8 cellular contexts compared by ENCODE assay signal in the genomic region with DNA sequence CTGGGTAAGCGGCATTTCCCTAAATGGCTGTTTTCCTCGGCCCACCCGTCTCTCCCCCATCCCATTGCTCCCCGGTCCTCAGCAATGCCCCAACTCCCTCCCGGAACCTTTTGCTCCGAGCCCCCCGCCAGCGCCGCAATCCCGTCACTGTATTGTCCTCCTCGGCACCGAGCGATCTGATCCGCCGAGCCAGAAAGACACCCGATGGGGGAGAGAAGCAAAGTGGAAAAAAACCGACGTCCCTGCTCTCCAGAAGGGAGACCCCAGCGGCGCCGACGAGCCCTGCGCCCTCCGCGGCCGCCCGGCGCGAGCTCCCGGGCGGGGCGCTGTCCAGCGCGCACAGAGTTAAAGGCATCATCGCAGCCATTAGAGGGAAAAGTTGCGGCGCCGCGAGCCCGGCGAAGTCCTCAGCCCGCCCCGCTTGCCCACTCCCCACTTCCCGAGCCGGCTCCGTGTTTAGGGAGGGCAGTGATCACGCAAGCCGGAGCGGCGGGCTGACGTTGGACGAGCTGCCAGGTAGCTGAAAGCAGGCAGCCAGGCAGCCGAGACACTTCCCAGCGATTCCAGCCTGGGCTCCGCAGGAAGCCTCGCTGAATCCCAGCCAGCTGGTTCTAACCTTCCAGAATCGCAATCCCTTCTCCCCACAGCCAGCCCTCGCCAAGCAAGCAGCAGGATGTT. TPM values are rescaled to one million over a fixed set of nuclear protein-coding genes. Genes with fewer than 3 reads are reported as not detected.
A peak's percentile ranks its signal among the peaks of the same experiment; 100 is the strongest.
DNase-seq lines count a peak whose midpoint lies in the region; ATAC-seq and TF ChIP-seq lines count a peak whose summit lies in the region.

A gene with protein sequence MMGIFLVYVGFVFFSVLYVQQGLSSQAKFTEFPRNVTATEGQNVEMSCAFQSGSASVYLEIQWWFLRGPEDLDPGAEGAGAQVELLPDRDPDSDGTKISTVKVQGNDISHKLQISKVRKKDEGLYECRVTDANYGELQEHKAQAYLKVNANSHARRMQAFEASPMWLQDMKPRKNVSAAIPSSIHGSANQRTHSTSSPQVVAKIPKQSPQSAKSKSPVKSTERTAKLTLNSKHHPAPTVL (plus strand): TSS at position 435 of the 678 bp plus-strand sequence. CDS start 356 bp downstream, outside the sequence.

- H2AFZ ChIP-seq in GM23248: no peak within 1 kb of the TSS

- ATAC-seq in GM21447 (IDR thresholded peaks at IDR 0.05; ENCODE audit: unreplicated experiment) (no peak), HG03457 (IDR thresholded peaks at IDR 0.05; ENCODE audit: unreplicated experiment) (no peak), HG03175 (IDR thresholded peaks at IDR 0.05; ENCODE audit: unreplicated experiment) (no peak)
- no peak for ATAC-seq in activated naive CD4-positive, alpha-beta T cell treated with anti-CD3 and anti-CD28 coated beads, Interleukin-2, amount 50 U/mL, for 72 hours

- no peaks in the 10 kb centered on the region for H3K36me3 ChIP-seq in GM23248 (ENCODE audit: low read depth)
- no peaks in the 10 kb centered on the region for H3K36me3 ChIP-seq in left ventricle myocardium inferior
- H3K36me3 ChIP-seq in prostate gland: no peaks in the 10 kb centered on the region

- TF ChIP-seq CTCF in left ventricle myocardium inferior (IDR thresholded peaks at IDR 0.05; ENCODE audit: borderline replicate concordance): no peak
- TF ChIP-seq CTCF in prostate gland (IDR thresholded peaks at IDR 0.05): no peak

- peaks cover 4 to 12% of the 10 kb centered on the region in 2 donors for H3K9me3 Mint-ChIP-seq in activated naive CD4-positive, alpha-beta T cell treated with anti-CD3 and anti-CD28 coated beads, Interleukin-2, amount 50 U/mL, for 72 hours

- H3K36me3 Mint-ChIP-seq in activated naive CD4-positive, alpha-beta T cell treated with anti-CD3 and anti-CD28 coated beads, Interleukin-2, amount 50 U/mL, for 72 hours: peaks cover 14 to 24% of the 10 kb centered on the region in 2 donors

- no peaks in the 10 kb centered on the region for H4K20me1 ChIP-seq in GM23248 (ENCODE audit: insufficient read depth)

- no peaks in the 10 kb centered on the region for H3F3A ChIP-seq in GM23248 (ENCODE audit: insufficient read depth)

- H3K9me3 ChIP-seq in GM23248 (ENCODE audit: low read depth) (no peaks in the 10 kb centered on the region), left ventricle myocardium inferior (replicated peaks) (no peaks in the 10 kb centered on the region), prostate gland (no peaks in the 10 kb centered on the region)

- WGBS in GM23248 (ENCODE audit: low coverage in 1 of 2, low lambda C conversion rate in 2 of 2, missing lambda C conversion rate in 2 of 2), 2 experiments: 4 to 6% methylated on average over 49 to 54 of the region's 58 CpGs
- 3% methylated on average over 38 of the region's 58 CpGs for WGBS in prostate gland

- in situ Hi-C loops in GM23248 (cut with MboI): no loop called here

- no peaks in the 10 kb centered on the region for H3K79me2 ChIP-seq in GM23248 (ENCODE audit: insufficient read depth)

- H3K4me1 ChIP-seq in GM23248 (ENCODE audit: insufficient read depth) (no peaks in the 10 kb centered on the region), left ventricle myocardium inferior (peaks cover 26% of the 10 kb centered on the region), prostate gland (replicated peaks) (no peaks in the 10 kb centered on the region)

- H3K4me2 ChIP-seq in GM23248 (ENCODE audit: unreplicated experiment): no peak within 1 kb of the TSS

- H3K9me2 ChIP-seq in GM23248 (ENCODE audit: insufficient read depth): no peaks in the 10 kb centered on the region

- TF ChIP-seq POLR2A in prostate gland (IDR thresholded peaks at IDR 0.05): no peak

- H3K4me3 ChIP-seq in GM23248 (no peak within 1 kb of the TSS), left ventricle myocardium inferior (peak within 1 kb of the TSS; percentile 58), prostate gland (peak within 1 kb of the TSS; percentile 15 to 24)

- peaks cover 38% of the 10 kb centered on the region for H3K27me3 ChIP-seq in GM23248 (replicated peaks; ENCODE audit: insufficient read depth)
- peaks cover 94% of the 10 kb centered on the region for H3K27me3 ChIP-seq in left ventricle myocardium inferior (ENCODE audit: low read depth)
- peaks cover 25% of the 10 kb centered on the region for H3K27me3 ChIP-seq in prostate gland (replicated peaks; ENCODE audit: insufficient read depth)

- DNase-seq in GM23248 (peak; percentile 28), RPMI7951 (ENCODE audit: low read depth) (peak; percentile 2), left ventricle myocardium inferior (no peak), prostate gland (ENCODE audit: low spot score) (no peak)
- no peak for DNase-seq in activated naive CD4-positive, alpha-beta T cell treated with anti-CD3 and anti-CD28 coated beads, Interleukin-2, amount 50 U/mL, for 72 hours (ENCODE audit: low spot score in 2 of 2)

- H3K27ac Mint-ChIP-seq in activated naive CD4-positive, alpha-beta T cell treated with anti-CD3 and anti-CD28 coated beads, Interleukin-2, amount 50 U/mL, for 72 hours: no peak within 1 kb of the TSS

- intact Hi-C loops in left ventricle myocardium inferior (cut with micrococcal nuclease) (no loop called here), prostate gland (cut with DNase I) (no loop called here)

- H3K9ac ChIP-seq in GM23248: no peak within 1 kb of the TSS

- H3K27ac ChIP-seq in GM23248 (no peak within 1 kb of the TSS), left ventricle myocardium inferior (replicated peaks) (no peak within 1 kb of the TSS), prostate gland (no peak within 1 kb of the TSS)

RNA-seq across cellular contexts. Expression of the gene that starts here (rescaled TPM):
- total RNA-seq in GM23248 (2014; rRNA removed; shearing (Covaris generic)): not detected in 2 replicates
- not detected in 2 replicates for polyA plus RNA-seq in GM23248 (2016; fragmentation: Nextera tagmentation; extraction: Ambion mirVana)
- 0.49 TPM in 1 of 2 replicates, not detected in the other for total RNA-seq in RPMI7951 (2014; rRNA removed; shearing (Covaris generic))
- total RNA-seq in left ventricle myocardium inferior (not detected), prostate gland (1 to 10 TPM; 3.9 to 5.8 TPM)
- total RNA-seq in activated naive CD4-positive, alpha-beta T cell treated with anti-CD3 and anti-CD28 coated beads, Interleukin-2, amount 50 U/mL, for 72 hours: not detected

Comparison
In these comparisons a context has a peak if more than half of its experiments do, and no peak if none do; other contexts are left out.
1. Peak in DNase-seq in GM23248; RNA of the gene not detected or under 1 TPM.
2. Peak in DNase-seq in RPMI7951; RNA of the gene not detected or under 1 TPM.